22 cellular contexts compared by ENCODE assay signal in the genomic region with DNA sequence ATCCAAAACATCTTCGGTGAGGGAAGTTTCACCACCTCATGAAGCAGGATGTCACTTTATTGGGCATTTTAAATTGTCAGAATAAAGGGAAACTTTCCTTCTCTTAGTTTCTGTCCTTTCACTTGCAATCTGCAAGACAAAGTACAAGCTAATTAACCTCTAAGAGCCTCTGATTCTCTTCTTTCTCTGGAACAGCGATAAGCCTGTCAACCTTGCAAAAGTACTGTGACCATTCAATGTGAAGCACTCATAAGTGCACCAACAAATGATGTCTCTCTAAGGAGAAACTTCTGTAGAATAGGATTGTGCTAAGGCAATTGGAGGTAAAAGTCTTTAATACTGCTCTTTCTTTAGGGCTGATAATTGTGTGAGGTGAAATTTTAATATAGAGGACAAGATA.
DNase-seq lines count a peak whose midpoint lies in the region; ATAC-seq and TF ChIP-seq lines count a peak whose summit lies in the region.
"Had no signal": no experiment of that assay in that cellular context is flagged by ENCODE, and none has a peak within 500 bp of the region (broad histone marks: within the 10 kb centered on the region; RNA-seq: fewer than 3 reads in every experiment).

No MANE protein-coding gene starts in this region.

- H3K27ac ChIP-seq in body of pancreas: no peak overlapping the region
- H3K27ac ChIP-seq: A549, GM23248 had no signal

- no peaks in the 10 kb centered on the region for H3K27me3 ChIP-seq in body of pancreas

- H3K9me3 Mint-ChIP-seq in WTC11: peaks cover 12% of the 10 kb centered on the region
- H3K9me3 Mint-ChIP-seq in type B pancreatic cell: no peaks in the 10 kb centered on the region
- H3K9me3 Mint-ChIP-seq: H9 had no signal

- TF ChIP-seq POLR2A in body of pancreas (IDR thresholded peaks at IDR 0.05): no peak

- peak; percentile 73 for ATAC-seq in WTC11
- ATAC-seq in body of pancreas: no peak
- no peak for ATAC-seq in HG03354 (IDR thresholded peaks at IDR 0.05; ENCODE audit: poor library complexity, severe bottlenecking, unreplicated experiment)
- ATAC-seq: A549, GM12878, HCT116 had no signal

- POLR2A ChIA-PET in WTC11 (lab: Charles Lee): no interaction called here

- peak overlapping the region; percentile 24 for H3K4me3 Mint-ChIP-seq in WTC11
- H3K4me3 Mint-ChIP-seq in type B pancreatic cell: no peak overlapping the region
- H3K4me3 Mint-ChIP-seq: CD4-positive, alpha-beta memory T cell; H9 had no signal

- intact Hi-C loops in body of pancreas (cut with DNase I): no loop called here

- H3K36me3 Mint-ChIP-seq in WTC11: no peaks in the 10 kb centered on the region
- H3K36me3 Mint-ChIP-seq in type B pancreatic cell: no peaks in the 10 kb centered on the region
- H3K36me3 Mint-ChIP-seq: CD4-positive, alpha-beta memory T cell had no signal

- H3K27me3 Mint-ChIP-seq in WTC11 (ENCODE audit: low read depth) (no peaks in the 10 kb centered on the region), type B pancreatic cell (no peaks in the 10 kb centered on the region)
- H3K27me3 Mint-ChIP-seq: CD4-positive, alpha-beta memory T cell had no signal

- TF ChIP-seq CTCF in WTC11 (IDR thresholded peaks at IDR 0.05) (no peak), body of pancreas (IDR thresholded peaks at IDR 0.05) (no peak), type B pancreatic cell (conservative IDR thresholded peaks at IDR 0.05) (no peak)

- H3K4me3 ChIP-seq in body of pancreas: no peak overlapping the region
- H3K4me3 ChIP-seq: A549, GM12878, GM23248 had no signal

- H3K9me3 ChIP-seq in body of pancreas: no peaks in the 10 kb centered on the region

- DNase-seq in DMS79 treated with DMSO at 0.1 percent for 48 hours (lab: John Stamatoyannopoulos, UW) (peak; percentile 14), WTC11 (ENCODE audit: low spot score) (no peak), iPS DF 4.7 (ENCODE audit: extremely low read depth, low spot score) (peak; percentile 7), body of pancreas (no peak), type B pancreatic cell (ENCODE audit: extremely low spot score, unreplicated experiment) (no peak)
- no peak for DNase-seq in activated T-cell treated with anti-CD3 and anti-CD28 coated beads, Interleukin-2, amount 50 U/mL, for 1 hour
- DNase-seq: 8988T; ACHN; AML-193; C1 segment of cervical spinal cord; Calu3; CD4-positive, alpha-beta memory T cell; COR-L47; DMS53; EL; GDM1; GM23248; H9 had no signal

- CTCF ChIA-PET in WTC11 (lab: Charles Lee): no interaction called here

- 35 to 51% methylated on average over 2 of the region's 2 CpGs for WGBS in body of pancreas, 2 donors

- H3K36me3 ChIP-seq in body of pancreas (replicated peaks in 1 of 2; ENCODE audit: insufficient read depth in 1 of 2, low read depth in 2 of 2): no peaks in the 10 kb centered on the region

- H3K4me1 Mint-ChIP-seq in WTC11 (peaks cover 40% of the 10 kb centered on the region), type B pancreatic cell (ENCODE audit: unreplicated experiment) (no peaks in the 10 kb centered on the region)
- H3K4me1 Mint-ChIP-seq: CD4-positive, alpha-beta memory T cell had no signal

- no peaks in the 10 kb centered on the region for H3K4me1 ChIP-seq in body of pancreas
- H3K4me1 ChIP-seq: A549 had no signal

- H3K27ac Mint-ChIP-seq in WTC11 (peak overlapping the region; percentile 88), type B pancreatic cell (no peak overlapping the region)
- H3K27ac Mint-ChIP-seq: CD4-positive, alpha-beta memory T cell had no signal

TF ChIP-seq in WTC11, 78 proteins besides CTCF, POLR2A, EP300 and RAD21:
- TF ChIP-seq ZNF317 (CRISPR knock-in tag; IDR thresholded peaks at IDR 0.05; ENCODE audit: borderline replicate concordance, low read depth) (no peak), RORB (CRISPR knock-in tag; IDR thresholded peaks at IDR 0.05) (no peak), ZNF396 (CRISPR knock-in tag; IDR thresholded peaks at IDR 0.05; ENCODE audit: borderline replicate concordance) (no peak)
- TF ChIP-seq, protein P1, sequence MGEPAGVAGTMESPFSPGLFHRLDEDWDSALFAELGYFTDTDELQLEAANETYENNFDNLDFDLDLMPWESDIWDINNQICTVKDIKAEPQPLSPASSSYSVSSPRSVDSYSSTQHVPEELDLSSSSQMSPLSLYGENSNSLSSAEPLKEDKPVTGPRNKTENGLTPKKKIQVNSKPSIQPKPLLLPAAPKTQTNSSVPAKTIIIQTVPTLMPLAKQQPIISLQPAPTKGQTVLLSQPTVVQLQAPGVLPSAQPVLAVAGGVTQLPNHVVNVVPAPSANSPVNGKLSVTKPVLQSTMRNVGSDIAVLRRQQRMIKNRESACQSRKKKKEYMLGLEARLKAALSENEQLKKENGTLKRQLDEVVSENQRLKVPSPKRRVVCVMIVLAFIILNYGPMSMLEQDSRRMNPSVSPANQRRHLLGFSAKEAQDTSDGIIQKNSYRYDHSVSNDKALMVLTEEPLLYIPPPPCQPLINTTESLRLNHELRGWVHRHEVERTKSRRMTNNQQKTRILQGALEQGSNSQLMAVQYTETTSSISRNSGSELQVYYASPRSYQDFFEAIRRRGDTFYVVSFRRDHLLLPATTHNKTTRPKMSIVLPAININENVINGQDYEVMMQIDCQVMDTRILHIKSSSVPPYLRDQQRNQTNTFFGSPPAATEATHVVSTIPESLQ (CRISPR knock-in tag; IDR thresholded peaks at IDR 0.05): no peak

Comparison
In these comparisons a context has a peak if more than half of its experiments do, and no peak if none do; other contexts are left out.
1. DNase-seq: peak in DMS79 treated with DMSO at 0.1 percent for 48 hours (single experiment) and iPS DF 4.7 (single experiment); none in WTC11 (single experiment), body of pancreas (0 of 4), activated T-cell treated with anti-CD3 and anti-CD28 coated beads, Interleukin-2, amount 50 U/mL, for 1 hour (single experiment) and type B pancreatic cell (single experiment).